ENCODE assay signal across 15 cellular contexts in the genomic region with DNA sequence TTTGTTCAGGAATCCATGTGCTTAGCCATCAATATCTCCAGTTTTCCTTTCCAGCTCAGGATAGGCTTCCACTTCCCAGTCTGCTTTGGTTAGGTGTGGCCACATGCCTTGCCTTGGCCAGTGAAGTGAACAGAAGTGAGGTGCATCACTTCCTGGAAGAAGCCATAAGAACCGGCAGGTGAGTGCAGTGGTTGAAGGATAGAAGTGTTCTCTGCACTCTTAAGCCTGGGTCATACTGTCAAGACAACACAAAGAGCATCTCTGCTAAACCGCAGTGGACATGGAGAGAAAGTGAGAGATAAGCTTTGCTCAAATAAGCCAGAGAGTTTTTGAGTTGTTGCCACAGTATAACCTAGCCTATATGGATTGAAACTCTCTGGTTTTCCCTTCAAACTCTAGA. TPM values are rescaled to one million over a fixed set of nuclear protein-coding genes. Genes with fewer than 3 reads are reported as not detected.
DNase-seq lines count a peak whose midpoint lies in the region; ATAC-seq and TF ChIP-seq lines count a peak whose summit lies in the region.
"Had no signal": no experiment of that assay in that cellular context is flagged by ENCODE, and none has a peak within 500 bp of the region (broad histone marks: within the 10 kb centered on the region; RNA-seq: fewer than 3 reads in every experiment).

No MANE protein-coding gene starts in this region.

- peaks cover 45% of the 10 kb centered on the region for H3K4me1 Mint-ChIP-seq in activated CD4-positive, alpha-beta memory T cell treated with anti-CD3 and anti-CD28 coated beads, Interleukin-2, amount 10 ng/mL, durations not matched to agents 7 days and 5 days
- H3K4me1 Mint-ChIP-seq in naive thymus-derived CD4-positive, alpha-beta T cell: peaks cover 19 to 54% (median 41%) of the 10 kb centered on the region in 7 donors

- CTCF ChIA-PET in activated CD4-positive, alpha-beta memory T cell treated with anti-CD3 and anti-CD28 coated beads, Interleukin-2, amount 10 ng/mL, durations not matched to agents 7 days and 5 days (lab: Charles Lee): interaction anchor here (0.8 kb wide), 1 partner anchor 10 kb away, joined by 3 read pairs; no protein-coding TSS in a partner anchor
- CTCF ChIA-PET in naive thymus-derived CD4-positive, alpha-beta T cell (lab: Charles Lee): interaction anchor here (1.1 kb wide), 1 partner anchor 40 kb away, joined by 4 read pairs; no protein-coding TSS in a partner anchor

- H3K4me2 ChIP-seq in DND-41 (ENCODE audit: insufficient read depth, low read length): peak overlapping the region; percentile 28

- ATAC-seq in DND-41 (ENCODE audit: insufficient read depth, low read depth) (no peak; the same call in 2 of the 3 replicates), HG02840 (IDR thresholded peaks at IDR 0.05; ENCODE audit: low FRiP score, unreplicated experiment) (no peak), HG03342 (IDR thresholded peaks at IDR 0.05; ENCODE audit: unreplicated experiment) (no peak)
- ATAC-seq in naive thymus-derived CD4-positive, alpha-beta T cell: no peak
- ATAC-seq: body of pancreas, left colon had no signal

- no peak for TF ChIP-seq CTCF in DND-41 (IDR thresholded peaks at IDR 0.05; ENCODE audit: borderline replicate concordance, extremely low read depth, low read length, poor library complexity, severe bottlenecking)

- intact Hi-C loops in naive thymus-derived CD4-positive, alpha-beta T cell (cut with micrococcal nuclease): loop anchor here in 1 of 2 donors (1.0 kb wide), 1 partner anchor 8 kb away; no protein-coding TSS in a partner anchor

- peak overlapping the region; percentile 23 for H3K27ac Mint-ChIP-seq in activated CD4-positive, alpha-beta memory T cell treated with anti-CD3 and anti-CD28 coated beads, Interleukin-2, amount 10 ng/mL, durations not matched to agents 7 days and 5 days
- H3K27ac Mint-ChIP-seq in naive thymus-derived CD4-positive, alpha-beta T cell: peak overlapping the region; percentile 33 to 88 (median 69)

- no peaks in the 10 kb centered on the region for H3K27me3 Mint-ChIP-seq in activated CD4-positive, alpha-beta memory T cell treated with anti-CD3 and anti-CD28 coated beads, Interleukin-2, amount 10 ng/mL, durations not matched to agents 7 days and 5 days
- no peaks in the 10 kb centered on the region for H3K27me3 Mint-ChIP-seq in naive thymus-derived CD4-positive, alpha-beta T cell

- peaks cover 98% of the 10 kb centered on the region for H3K79me2 ChIP-seq in DND-41 (ENCODE audit: insufficient read depth, low read length)

- POLR2A ChIA-PET in activated CD4-positive, alpha-beta memory T cell treated with anti-CD3 and anti-CD28 coated beads, Interleukin-2, amount 10 ng/mL, durations not matched to agents 7 days and 5 days (lab: Charles Lee): interaction anchor here (1.0 to 5.7 kb wide), 5 partner anchors 9 to 52 kb away, joined by 3 to 78 read pairs (median 9); partner anchors contain the start of gene GNG2
- POLR2A ChIA-PET in naive thymus-derived CD4-positive, alpha-beta T cell (lab: Charles Lee): interaction anchor here (1.0 to 1.9 kb wide), 3 partner anchors 11 to 16 kb away, joined by 4 to 10 read pairs (median 5); partner anchors contain the start of gene GNG2

- peaks cover 72% of the 10 kb centered on the region for H4K20me1 ChIP-seq in DND-41 (ENCODE audit: insufficient read depth, low read length)

- no peak overlapping the region for H3K9ac ChIP-seq in DND-41 (ENCODE audit: low read depth, low read length)

- no peaks in the 10 kb centered on the region for H3K9me3 Mint-ChIP-seq in activated CD4-positive, alpha-beta memory T cell treated with anti-CD3 and anti-CD28 coated beads, Interleukin-2, amount 10 ng/mL, durations not matched to agents 7 days and 5 days
- no peaks in the 10 kb centered on the region for H3K9me3 Mint-ChIP-seq in naive thymus-derived CD4-positive, alpha-beta T cell

- H3K27ac ChIP-seq in DND-41 (ENCODE audit: low read length): no peak overlapping the region; the same call in 1 of the 2 replicates
- no peak overlapping the region for H3K27ac ChIP-seq in naive thymus-derived CD4-positive, alpha-beta T cell (ENCODE audit: low read depth, low read length)
- H3K27ac ChIP-seq: body of pancreas, prostate gland had no signal

- no peaks in the 10 kb centered on the region for H3K9me3 ChIP-seq in DND-41 (ENCODE audit: insufficient read depth, low read length, severe bottlenecking)
- H3K9me3 ChIP-seq in naive thymus-derived CD4-positive, alpha-beta T cell (ENCODE audit: control insufficient read depth in 2 of 3, low read length in 3 of 3): no peaks in the 10 kb centered on the region
- H3K9me3 ChIP-seq: body of pancreas, prostate gland had no signal

- no peak overlapping the region for H2AFZ ChIP-seq in DND-41 (ENCODE audit: low read depth, low read length)

- H3K36me3 ChIP-seq in DND-41 (ENCODE audit: insufficient read depth, low read length): peaks cover 14% of the 10 kb centered on the region
- peaks cover 0 to 3% (median 0%) of the 10 kb centered on the region in 3 experiments for H3K36me3 ChIP-seq in naive thymus-derived CD4-positive, alpha-beta T cell (ENCODE audit: control insufficient read depth in 2 of 3, insufficient read depth in 3 of 3, low read length in 3 of 3)
- H3K36me3 ChIP-seq: prostate gland had no signal

- no peak overlapping the region for H3K4me3 Mint-ChIP-seq in activated CD4-positive, alpha-beta memory T cell treated with anti-CD3 and anti-CD28 coated beads, Interleukin-2, amount 10 ng/mL, durations not matched to agents 7 days and 5 days
- peak overlapping the region in 9 of 10 donors; percentile 30 to 74 (median 51) for H3K4me3 Mint-ChIP-seq in naive thymus-derived CD4-positive, alpha-beta T cell

- no peak overlapping the region for H3K4me3 ChIP-seq in DND-41 (ENCODE audit: low read depth in 1 of 2, low read length in 2 of 2)
- no peak overlapping the region for H3K4me3 ChIP-seq in naive thymus-derived CD4-positive, alpha-beta T cell (ENCODE audit: low read length)
- H3K4me3 ChIP-seq: body of pancreas, prostate gland had no signal

- H3K4me1 ChIP-seq in DND-41 (ENCODE audit: insufficient read depth, low read length): peaks cover 49% of the 10 kb centered on the region
- peaks cover 46 to 72% of the 10 kb centered on the region in 2 donors for H3K4me1 ChIP-seq in naive thymus-derived CD4-positive, alpha-beta T cell (ENCODE audit: control insufficient read depth in 2 of 2, insufficient read depth in 2 of 2, low read length in 2 of 2)
- H3K4me1 ChIP-seq: body of pancreas, prostate gland had no signal

- peak; percentile 9 for DNase-seq in NCI-H146 (lab: John Stamatoyannopoulos, UW)
- no peak for DNase-seq in NCI-H146 treated with DMSO at 0.1 percent for 48 hours (lab: John Stamatoyannopoulos, UW; ENCODE audit: unreplicated experiment)
- DNase-seq in DND-41: no peak
- DNase-seq in activated CD4-positive, alpha-beta memory T cell treated with anti-CD3 and anti-CD28 coated beads, Interleukin-2, amount 10 ng/mL, durations not matched to agents 7 days and 5 days: no peak
- no peak for DNase-seq in naive thymus-derived CD4-positive, alpha-beta T cell
- no peak for DNase-seq in mucosa of gallbladder (ENCODE audit: low spot score)
- DNase-seq: activated CD4-positive, CD25-positive, alpha-beta regulatory T cell; body of pancreas; Kasumi-1; left colon; NCI-H187; NCI-H510A had no signal

- no peaks in the 10 kb centered on the region for H3K27me3 ChIP-seq in DND-41 (ENCODE audit: insufficient read depth, low read length, poor library complexity)
- H3K27me3 ChIP-seq in naive thymus-derived CD4-positive, alpha-beta T cell (ENCODE audit: control insufficient read depth in 2 of 2, insufficient read depth in 2 of 2, low read length in 2 of 2): no peaks in the 10 kb centered on the region
- H3K27me3 ChIP-seq: body of pancreas had no signal

- peaks cover 44% of the 10 kb centered on the region for H3K36me3 Mint-ChIP-seq in activated CD4-positive, alpha-beta memory T cell treated with anti-CD3 and anti-CD28 coated beads, Interleukin-2, amount 10 ng/mL, durations not matched to agents 7 days and 5 days (ENCODE audit: low read depth)
- peaks cover 0 to 20% (median 18%) of the 10 kb centered on the region in 5 donors for H3K36me3 Mint-ChIP-seq in naive thymus-derived CD4-positive, alpha-beta T cell

RNA-seq across cellular contexts. Expression of gene GNG2, which starts 11.4 kb away (rescaled TPM):
- total RNA-seq in activated CD4-positive, alpha-beta memory T cell treated with anti-CD3 and anti-CD28 coated beads, Interleukin-2, amount 10 ng/mL, durations not matched to agents 7 days and 5 days: 100 to 1,000 TPM; 296 to 304 TPM
- 100 to 1,000 TPM in 3 of 5 experiments, 10 to 100 TPM in 2; 62.1 to 199 (median 106) TPM for total RNA-seq in naive thymus-derived CD4-positive, alpha-beta T cell
- 100 to 1,000 TPM; 117 to 135 TPM for polyA plus RNA-seq in naive thymus-derived CD4-positive, alpha-beta T cell
- total RNA-seq in mucosa of gallbladder: 14.2 TPM
